ENCODE assay signal across 13 cellular contexts in the genomic region with DNA sequence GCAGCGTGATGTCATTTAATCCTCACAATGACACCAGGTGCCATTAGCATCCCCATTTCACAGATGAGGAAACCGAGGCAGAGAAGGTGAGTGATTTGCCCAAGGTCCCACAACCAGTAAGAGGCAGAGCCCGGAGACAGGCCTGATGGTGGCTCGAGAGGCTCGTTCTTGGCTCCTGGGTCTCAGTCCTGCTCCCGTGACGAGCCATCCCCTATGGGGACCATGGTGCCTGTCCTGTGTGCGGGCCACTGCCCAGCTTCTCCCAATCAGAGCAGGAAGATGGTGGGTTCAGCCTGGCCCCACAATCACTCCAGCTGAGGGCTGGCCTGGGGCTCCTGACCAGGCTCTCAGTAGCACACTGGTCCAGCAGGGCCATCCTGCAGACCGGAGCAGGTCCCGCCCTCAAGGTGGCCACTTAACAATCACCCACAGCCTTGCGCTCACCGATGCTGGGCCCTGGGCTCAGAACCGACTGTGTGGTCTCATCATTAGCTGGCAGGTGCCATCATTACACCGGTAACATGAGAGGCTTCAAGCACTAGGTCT. TPM values are rescaled to one million over a fixed set of nuclear protein-coding genes. Genes with fewer than 3 reads are reported as not detected.
DNase-seq lines count a peak whose midpoint lies in the region; ATAC-seq, FAIRE-seq and TF ChIP-seq lines count a peak whose summit lies in the region.
"Had no signal": no experiment of that assay in that cellular context is flagged by ENCODE, and none has a peak within 500 bp of the region (broad histone marks: within the 10 kb centered on the region; RNA-seq: fewer than 3 reads in every experiment).

No MANE protein-coding gene starts in this region.

- H3K27me3 ChIP-seq in BLaER1 treated with 17β-estradiol and CSF1 and Interleukin-3, amounts not matched to agents 10 nM and 100 nM, result no peaks in the 10 kb centered on the region
- no peaks in the 10 kb centered on the region for H3K27me3 ChIP-seq in RWPE2 (ENCODE audit: insufficient read depth, poor library complexity, severe bottlenecking)
- no peaks in the 10 kb centered on the region for H3K27me3 ChIP-seq in esophagus squamous epithelium
- H3K27me3 ChIP-seq in pancreas, result no peaks in the 10 kb centered on the region

- ATAC-seq in RWPE2 (ENCODE audit: low read depth), result no peak
- ATAC-seq in pancreas, result no peak
- ATAC-seq: naive thymus-derived CD8-positive, alpha-beta T cell had no signal

- H3K4me3 ChIP-seq in BLaER1 treated with 17β-estradiol and CSF1 and Interleukin-3, amounts not matched to agents 10 nM and 100 nM, result peak overlapping the region in 3 of 10 experiments; percentile 6 to 47 (median 40); a peak in 3 of 20 replicates
- H3K4me3 ChIP-seq in RWPE2 (ENCODE audit: severe bottlenecking) (no peak overlapping the region), esophagus squamous epithelium (no peak overlapping the region), pancreas (no peak overlapping the region)

- TF ChIP-seq CTCF in RWPE2 (IDR thresholded peaks at IDR 0.05; ENCODE audit: poor library complexity, severe bottlenecking) (no peak), esophagus squamous epithelium (IDR thresholded peaks at IDR 0.05) (no peak), pancreas (IDR thresholded peaks at IDR 0.05) (no peak)

- 80 to 86% methylated on average over 5 to 10 of the region's 14 CpGs for WGBS in esophagus squamous epithelium, 2 donors
- WGBS in pancreas, 2 donors, result 86 to 88% methylated on average over 14 of the region's 14 CpGs

- intact Hi-C loops in esophagus squamous epithelium (cut with DNase I), result no loop called here
- intact Hi-C loops in pancreas (cut with DNase I), result no loop called here

- peaks cover 0 to 38% (median 16%) of the 10 kb centered on the region in 11 experiments; a peak in 11 of 22 replicates for H4K20me1 ChIP-seq in BLaER1 treated with 17β-estradiol and CSF1 and Interleukin-3, amounts not matched to agents 10 nM and 100 nM

- H3K4me1 ChIP-seq in BLaER1 treated with 17β-estradiol and CSF1 and Interleukin-3, amounts not matched to agents 10 nM and 100 nM, result peaks cover 87 to 95% (median 90%) of the 10 kb centered on the region in 10 experiments
- H3K4me1 ChIP-seq in RWPE2 (ENCODE audit: insufficient read depth, poor library complexity, severe bottlenecking), result peaks cover 53% of the 10 kb centered on the region
- peaks cover 37 to 92% (median 57%) of the 10 kb centered on the region in 3 donors for H3K4me1 ChIP-seq in esophagus squamous epithelium
- peaks cover 20 to 29% (median 22%) of the 10 kb centered on the region in 3 donors for H3K4me1 ChIP-seq in pancreas

- FAIRE-seq in pancreas (lab: Jason Lieb, UNC) (no peak), RCC 7860 (lab: Jason Lieb, UNC) (no peak)

- H3K27ac ChIP-seq in BLaER1 treated with 17β-estradiol and CSF1 and Interleukin-3, amounts not matched to agents 10 nM and 100 nM, result peak overlapping the region; percentile 91 to 100 (median 96)
- peak overlapping the region; percentile 94 for H3K27ac ChIP-seq in RWPE2 (ENCODE audit: poor library complexity, severe bottlenecking)
- peak overlapping the region; percentile 80 to 95 (median 86) for H3K27ac ChIP-seq in esophagus squamous epithelium
- peak overlapping the region; percentile 70 to 89 (median 81) for H3K27ac ChIP-seq in pancreas

- no peak for DNase-seq in RWPE2 (ENCODE audit: low spot score)
- DNase-seq in esophagus squamous epithelium (lab: John Stamatoyannopoulos, UW), result no peak
- DNase-seq in pancreas, result peak in 2 of 6 donors; percentile 14 to 59
- no peak for DNase-seq in RCC 7860 (ENCODE audit: low spot score)
- no peak for DNase-seq in SIG-M5 (lab: John Stamatoyannopoulos, UW)
- DNase-seq in amniotic stem cell (lab: John Stamatoyannopoulos, UW), result no peak
- no peak for DNase-seq in cortex of kidney (lab: John Stamatoyannopoulos, UW)
- DNase-seq: activated B cell treated with CpG ODN at 0.5 μM for 24 hours; naive thymus-derived CD8-positive, alpha-beta T cell; NCI-H1105 treated with DMSO at 0.1 percent for 48 hours; NCI-H526 treated with DMSO at 0.1 percent for 48 hours; stimulated activated CD4-positive, alpha-beta T cell treated with anti-CD3 and anti-CD28 coated beads, Interleukin-12 subunit alpha, Interleukin-12 subunit beta, amount 100 ng/mL, for 4 hours had no signal

- H3K4me2 ChIP-seq in BLaER1 treated with 17β-estradiol and CSF1 and Interleukin-3, amounts not matched to agents 10 nM and 100 nM, result peak overlapping the region; percentile 93 to 100 (median 98)

- TF ChIP-seq POLR2A in esophagus squamous epithelium (IDR thresholded peaks at IDR 0.05), result no peak

- H3K9ac ChIP-seq in BLaER1 treated with 17β-estradiol and CSF1 and Interleukin-3, amounts not matched to agents 10 nM and 100 nM, result peak overlapping the region; percentile 74 to 98 (median 90); a peak in 19 of 22 replicates

- H3K36me3 ChIP-seq in BLaER1 treated with 17β-estradiol and CSF1 and Interleukin-3, amounts not matched to agents 10 nM and 100 nM, result peaks cover 0 to 38% (median 1%) of the 10 kb centered on the region in 11 experiments; a peak in 9 of 22 replicates
- H3K36me3 ChIP-seq in RWPE2 (ENCODE audit: low read depth) (no peaks in the 10 kb centered on the region), esophagus squamous epithelium (no peaks in the 10 kb centered on the region), pancreas (no peaks in the 10 kb centered on the region)

- H3K9me3 ChIP-seq in BLaER1 treated with 17β-estradiol and CSF1 and Interleukin-3, amounts not matched to agents 10 nM and 100 nM (replicated peaks in 1 of 11), result no peaks in the 10 kb centered on the region
- H3K9me3 ChIP-seq in RWPE2 (ENCODE audit: severe bottlenecking) (no peaks in the 10 kb centered on the region), esophagus squamous epithelium (no peaks in the 10 kb centered on the region), pancreas (no peaks in the 10 kb centered on the region)

RNA-seq across cellular contexts. Expression of gene ALDH3B1, which starts 3.6 kb away (rescaled TPM):
- 10 to 100 TPM in 2 of 4 donors, 1 to 10 TPM in 2; 1.6 to 15.7 (median 8.0) TPM for total RNA-seq in esophagus squamous epithelium
- total RNA-seq in pancreas, result 10 to 100 TPM in 2 of 6 donors, 1 to 10 TPM in 4; 3.2 to 13.7 (median 8.0) TPM
- 1 to 10 TPM; 6.4 to 9.5 TPM for polyA plus RNA-seq in pancreas

RNA-seq across cellular contexts. Expression of gene UNC93B1, which starts 9.8 kb away (rescaled TPM):
- total RNA-seq in esophagus squamous epithelium (10 to 100 TPM; 13.5 to 38.0 (median 31.5) TPM), pancreas (10 to 100 TPM; 13.0 to 28.5 (median 16.6) TPM)
- polyA plus RNA-seq in pancreas, result 10 to 100 TPM; 26.3 to 36.5 TPM

RNA-seq across cellular contexts. Expression of gene NDUFS8, which starts 16.8 kb away (rescaled TPM):
- total RNA-seq in esophagus squamous epithelium (100 to 1,000 TPM; 112 to 192 (median 135) TPM), pancreas (10 to 100 TPM; 43.6 to 70.5 (median 59.0) TPM)
- polyA plus RNA-seq in pancreas, result 100 to 1,000 TPM; 116 to 121 TPM

RNA-seq across cellular contexts. Expression of gene TCIRG1, which starts 25.1 kb away (rescaled TPM):
- 10 to 100 TPM; 46.6 to 70.5 (median 63.5) TPM for total RNA-seq in esophagus squamous epithelium
- total RNA-seq in pancreas, result 100 to 1,000 TPM; 166 to 287 (median 201) TPM
- polyA plus RNA-seq in pancreas, result 1,000 to 10,000 TPM in 1 of 2 donors, 100 to 1,000 TPM in 1; 550 to 1,036 TPM
